8 cellular contexts compared by ENCODE assay signal in genomic region chr3:172129868-172130751, GRCh38.
DNase-seq lines count a peak whose midpoint lies in the region; ATAC-seq and TF ChIP-seq lines count a peak whose summit lies in the region.

No MANE protein-coding gene starts in this region.

- peak; percentile 98 for DNase-seq in H4 (ENCODE audit: low spot score)
- DNase-seq in RWPE1 (ENCODE audit: low spot score) = peak; percentile 97
- DNase-seq in activated gamma-delta T cell treated with anti-CD3 and anti-CD28 coated beads, Interleukin-2, amount 50 U/mL, for 16 hours (ENCODE audit: low read depth) = peak; percentile 25
- DNase-seq in Right ventricle myocardium inferior (ENCODE audit: missing footprints) = peak; percentile 93
- DNase-seq in retinal pigment epithelial cell (ENCODE audit: low read depth) = peak; percentile 96
- no peak for DNase-seq in NCI-H187 (lab: John Stamatoyannopoulos, UW)

- ATAC-seq in Right ventricle myocardium inferior = peak; percentile 90
- ATAC-seq in HG03571 (IDR thresholded peaks at IDR 0.05; ENCODE audit: unreplicated experiment) = no peak
- no peak for ATAC-seq in HG03097 (IDR thresholded peaks at IDR 0.05; ENCODE audit: low FRiP score, unreplicated experiment)

- POLR2A ChIA-PET in RWPE1 (lab: Yijun Ruan, JAX; ENCODE audit: low non-redundant PET) = no interaction called here

- CTCF ChIA-PET in RWPE1 (lab: Yijun Ruan, JAX) = interaction anchor here (0.6 to 0.7 kb wide), 2 partner anchors 35 to 56 kb away, joined by 3 read pairs; no protein-coding TSS in a partner anchor

- peak overlapping the region; percentile 76 for H3K27ac ChIP-seq in RWPE1

- no peak for TF ChIP-seq CTCF in RWPE1 (conservative IDR thresholded peaks at IDR 0.05; ENCODE audit: low read depth)
- no peak for TF ChIP-seq CTCF in retinal pigment epithelial cell (conservative IDR thresholded peaks at IDR 0.05; ENCODE audit: low read depth, low read length)

- intact Hi-C loops in Right ventricle myocardium inferior (cut with DNase I) = loop anchor here (2.0 to 10.0 kb wide), 2 partner anchors 91 to 295 kb away; partner anchors contain the start of gene FNDC3B

- H3K4me3 ChIP-seq in retinal pigment epithelial cell (ENCODE audit: low read length) = no peak overlapping the region

Comparison
In these comparisons a context has a peak if more than half of its experiments do, and no peak if none do; other contexts are left out.
1. DNase-seq: peak in H4 (single experiment), RWPE1 (single experiment), activated gamma-delta T cell treated with anti-CD3 and anti-CD28 coated beads, Interleukin-2, amount 50 U/mL, for 16 hours (single experiment), Right ventricle myocardium inferior (single experiment) and retinal pigment epithelial cell (single experiment); none in NCI-H187 (0 of 2).